In the genomic region with DNA sequence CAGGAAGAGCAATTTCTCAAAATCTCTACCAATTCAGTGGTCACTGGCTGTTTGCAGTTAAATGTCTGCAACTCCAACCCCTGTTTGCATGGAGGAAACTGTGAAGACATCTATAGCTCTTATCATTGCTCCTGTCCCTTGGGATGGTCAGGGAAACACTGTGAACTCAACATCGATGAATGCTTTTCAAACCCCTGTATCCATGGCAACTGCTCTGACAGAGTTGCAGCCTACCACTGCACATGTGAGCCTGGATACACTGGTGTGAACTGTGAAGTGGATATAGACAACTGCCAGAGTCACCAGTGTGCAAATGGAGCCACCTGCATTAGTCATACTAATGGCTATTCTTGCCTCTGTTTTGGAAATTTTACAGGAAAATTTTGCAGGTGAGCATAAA, we compare ENCODE assay signal across 16 cellular contexts.
DNase-seq lines count a peak whose midpoint lies in the region; ATAC-seq, FAIRE-seq and TF ChIP-seq lines count a peak whose summit lies in the region.
"Had no signal": no experiment of that assay in that cellular context is flagged by ENCODE, and none has a peak within 500 bp of the region (broad histone marks: within the 10 kb centered on the region; RNA-seq: fewer than 3 reads in every experiment).

No MANE protein-coding gene starts in this region.

- H3K36me3 ChIP-seq in K562 (ENCODE audit: control insufficient read depth, insufficient read depth, low read length) (no peaks in the 10 kb centered on the region), neural cell (ENCODE audit: insufficient read depth, low read length) (no peaks in the 10 kb centered on the region)

- POLR2A ChIA-PET in K562 (lab: Yijun Ruan, JAX) = interaction anchor here (0.9 kb wide), 1 partner anchor 11 kb away, joined by 3 read pairs; no protein-coding TSS in a partner anchor
- POLR2A ChIA-PET in activated CD8-positive, alpha-beta T cell treated with anti-CD3 and anti-CD28 coated beads, Interleukin-2, amount 10 ng/mL, durations not matched to agents 7 days and 5 days (lab: Charles Lee) = no interaction called here

- H3K9ac ChIP-seq in K562 (ENCODE audit: insufficient read depth in 1 of 2, low read depth in 2 of 2, low read length in 2 of 2) (no peak overlapping the region), neural cell (ENCODE audit: low read length) (no peak overlapping the region)

- TF ChIP-seq POLR2A in K562 (conservative IDR thresholded peaks at IDR 0.05) = no peak

- H3K9me1 ChIP-seq in K562 (ENCODE audit: control insufficient read depth, insufficient read depth, low read length) = no peaks in the 10 kb centered on the region

- FAIRE-seq in K562 (lab: Jason Lieb, UNC) = no peak
- FAIRE-seq: A204.1, HTR-8/SVneo had no signal

- no TSS peak for BruUV-seq in K562 (replicated peaks; lab: Mats Ljungman, UMichigan)

- H3K4me3 Mint-ChIP-seq in activated CD8-positive, alpha-beta T cell treated with anti-CD3 and anti-CD28 coated beads, Interleukin-2, amount 10 ng/mL, durations not matched to agents 7 days and 5 days = no peak overlapping the region
- H3K4me3 Mint-ChIP-seq: IgD-negative memory B cell had no signal

- peak; percentile 50 for DNase-seq in NCI-H748 (lab: John Stamatoyannopoulos, UW; ENCODE audit: unreplicated experiment)
- DNase-seq in NCI-H748 treated with DMSO at 0.1 percent for 48 hours (lab: John Stamatoyannopoulos, UW) = no peak
- DNase-seq in K562 (ENCODE audit: extremely low read depth in 1 of 4, low spot score in 3 of 4) = no peak
- no peak for DNase-seq in LoVo (ENCODE audit: low spot score)
- no peak for DNase-seq in activated CD8-positive, alpha-beta T cell treated with anti-CD3 and anti-CD28 coated beads, Interleukin-2, amount 10 ng/mL, durations not matched to agents 7 days and 5 days
- DNase-seq: COR-L47, HCEC 1CT, NCI-H187 treated with DMSO at 0.1 percent for 48 hours, SHP77 treated with DMSO at 0.1 percent for 48 hours had no signal

- no peaks in the 10 kb centered on the region for H3F3A ChIP-seq in neural cell (ENCODE audit: insufficient read depth, low read length, poor library complexity, severe bottlenecking)

- intact Hi-C loops in K562 (cut with micrococcal nuclease) = no loop called here

- TF ChIP-seq CTCF in K562 (IDR thresholded peaks at IDR 0.05 in 2 of 3, conservative IDR thresholded peaks at IDR 0.05 in 1 of 3; ENCODE audit: insufficient read depth in 2 of 3, low read depth in 1 of 3, low read length in 3 of 3) (no peak), neural cell (IDR thresholded peaks at IDR 0.05; ENCODE audit: poor library complexity, severe bottlenecking) (no peak)

- no peaks in the 10 kb centered on the region for H3K9me2 ChIP-seq in neural cell (ENCODE audit: insufficient read depth, low read length)

- H3K36me3 Mint-ChIP-seq in activated CD8-positive, alpha-beta T cell treated with anti-CD3 and anti-CD28 coated beads, Interleukin-2, amount 10 ng/mL, durations not matched to agents 7 days and 5 days (ENCODE audit: low read depth) = no peaks in the 10 kb centered on the region
- H3K36me3 Mint-ChIP-seq: IgD-negative memory B cell had no signal

- H3K9me3 ChIP-seq in K562 (replicated peaks; ENCODE audit: control insufficient read depth, insufficient read depth, low read depth, low read length) = no peaks in the 10 kb centered on the region
- no peaks in the 10 kb centered on the region for H3K9me3 ChIP-seq in neural cell (ENCODE audit: low read length)

- no peak overlapping the region for H3K27ac Mint-ChIP-seq in activated CD8-positive, alpha-beta T cell treated with anti-CD3 and anti-CD28 coated beads, Interleukin-2, amount 10 ng/mL, durations not matched to agents 7 days and 5 days
- H3K27ac Mint-ChIP-seq: IgD-negative memory B cell had no signal

- no peaks in the 10 kb centered on the region for H3K9me3 Mint-ChIP-seq in activated CD8-positive, alpha-beta T cell treated with anti-CD3 and anti-CD28 coated beads, Interleukin-2, amount 10 ng/mL, durations not matched to agents 7 days and 5 days (ENCODE audit: insufficient read depth)
- H3K9me3 Mint-ChIP-seq: IgD-negative memory B cell had no signal

- no peaks in the 10 kb centered on the region for H3K4me1 ChIP-seq in K562 (replicated peaks in 1 of 2; ENCODE audit: control insufficient read depth in 2 of 2, insufficient read depth in 2 of 2, low read length in 2 of 2)

- H3K27me3 ChIP-seq in K562 (ENCODE audit: control insufficient read depth in 2 of 2, insufficient read depth in 2 of 2, low read length in 2 of 2) (no peaks in the 10 kb centered on the region), neural cell (ENCODE audit: insufficient read depth, low read depth, low read length) (no peaks in the 10 kb centered on the region)

- no peaks in the 10 kb centered on the region for H3K4me1 Mint-ChIP-seq in activated CD8-positive, alpha-beta T cell treated with anti-CD3 and anti-CD28 coated beads, Interleukin-2, amount 10 ng/mL, durations not matched to agents 7 days and 5 days (ENCODE audit: low read depth)
- H3K4me1 Mint-ChIP-seq: IgD-negative memory B cell had no signal

- H3K79me2 ChIP-seq in K562 (ENCODE audit: control insufficient read depth, insufficient read depth, low read length) = no peaks in the 10 kb centered on the region
- H3K79me2 ChIP-seq in neural cell (replicated peaks; ENCODE audit: insufficient read depth, low read length) = no peaks in the 10 kb centered on the region

- H3K4me2 ChIP-seq in K562 (ENCODE audit: insufficient read depth, low read length) = no peak overlapping the region
- H3K4me2 ChIP-seq in neural cell (ENCODE audit: low read length) = peak overlapping the region; percentile 20

- no peaks in the 10 kb centered on the region for H3K27me3 Mint-ChIP-seq in activated CD8-positive, alpha-beta T cell treated with anti-CD3 and anti-CD28 coated beads, Interleukin-2, amount 10 ng/mL, durations not matched to agents 7 days and 5 days (ENCODE audit: low read depth)

- H2AFZ ChIP-seq in K562 (ENCODE audit: low read depth, low read length) (no peak overlapping the region), neural cell (ENCODE audit: low read depth, low read length) (no peak overlapping the region)

- no peak for TF ChIP-seq RAD21 in K562 (CRISPR knock-in tag; conservative IDR thresholded peaks at IDR 0.05 in 1 of 2, IDR thresholded peaks at IDR 0.05 in 1 of 2)
- peak; percentile 16 for TF ChIP-seq RAD21 in neural cell (conservative IDR thresholded peaks at IDR 0.05)

- no peak for ATAC-seq in K562
- no peak for ATAC-seq in HG03432 (IDR thresholded peaks at IDR 0.05; ENCODE audit: unreplicated experiment)
- ATAC-seq in activated CD8-positive, alpha-beta T cell treated with anti-CD3 and anti-CD28 coated beads, Interleukin-2, amount 10 ng/mL, durations not matched to agents 7 days and 5 days = no peak

- CTCF ChIA-PET in K562 (lab: Yijun Ruan, JAX; ENCODE audit: low intra/inter-chr PET ratio) = no interaction called here
- CTCF ChIA-PET in activated CD8-positive, alpha-beta T cell treated with anti-CD3 and anti-CD28 coated beads, Interleukin-2, amount 10 ng/mL, durations not matched to agents 7 days and 5 days (lab: Charles Lee) = no interaction called here

- TF ChIP-seq EP300 in K562 (IDR thresholded peaks at IDR 0.05; ENCODE audit: low read length) (no peak), neural cell (conservative IDR thresholded peaks at IDR 0.05; ENCODE audit: poor library complexity, severe bottlenecking) (peak; percentile 76)

- no peaks in the 10 kb centered on the region for H4K20me1 ChIP-seq in K562 (replicated peaks; ENCODE audit: control insufficient read depth, insufficient read depth, low read length)
- no peaks in the 10 kb centered on the region for H4K20me1 ChIP-seq in neural cell (ENCODE audit: insufficient read depth)

- in situ Hi-C loops in K562 (cut with MboI) = no loop called here

- H3K4me3 ChIP-seq in K562 = no peak overlapping the region
- peak overlapping the region; percentile 37 for H3K4me3 ChIP-seq in neural cell (ENCODE audit: low read length)

- H3K27ac ChIP-seq in K562 (ENCODE audit: extremely low read depth, low read depth, low read length) (no peak overlapping the region), neural cell (ENCODE audit: low read length) (peak overlapping the region; percentile 58)
- H3K27ac ChIP-seq: C4-2B, HL-60 had no signal

- WGBS in K562 (ENCODE audit: insufficient coverage, low coverage, missing lambda C conversion rate) = 0% methylated on average over 1 of the region's 1 CpG

TF ChIP-seq in K562, 482 proteins besides CTCF, POLR2A, EP300 and RAD21:
- TF ChIP-seq RFX1 (IDR thresholded peaks at IDR 0.05) (peak; percentile 63), HCFC1 (IDR thresholded peaks at IDR 0.05; ENCODE audit: low read depth, low read length) (no peak)

TF ChIP-seq in neural cell, 6 proteins besides CTCF, POLR2A, EP300 and RAD21:
- TF ChIP-seq TAF1 (IDR thresholded peaks at IDR 0.05; ENCODE audit: low read depth) = no peak
- TF ChIP-seq MXI1 (conservative IDR thresholded peaks at IDR 0.05; ENCODE audit: poor library complexity, severe bottlenecking) = peak; percentile 65
- TF ChIP-seq EZH2 (IDR thresholded peaks at IDR 0.05; ENCODE audit: borderline replicate concordance, insufficient read depth, low read length, poor library complexity, severe bottlenecking) = no peak
- no peak for TF ChIP-seq SMC3 (conservative IDR thresholded peaks at IDR 0.05; ENCODE audit: poor library complexity)
- TF ChIP-seq, protein P1, sequence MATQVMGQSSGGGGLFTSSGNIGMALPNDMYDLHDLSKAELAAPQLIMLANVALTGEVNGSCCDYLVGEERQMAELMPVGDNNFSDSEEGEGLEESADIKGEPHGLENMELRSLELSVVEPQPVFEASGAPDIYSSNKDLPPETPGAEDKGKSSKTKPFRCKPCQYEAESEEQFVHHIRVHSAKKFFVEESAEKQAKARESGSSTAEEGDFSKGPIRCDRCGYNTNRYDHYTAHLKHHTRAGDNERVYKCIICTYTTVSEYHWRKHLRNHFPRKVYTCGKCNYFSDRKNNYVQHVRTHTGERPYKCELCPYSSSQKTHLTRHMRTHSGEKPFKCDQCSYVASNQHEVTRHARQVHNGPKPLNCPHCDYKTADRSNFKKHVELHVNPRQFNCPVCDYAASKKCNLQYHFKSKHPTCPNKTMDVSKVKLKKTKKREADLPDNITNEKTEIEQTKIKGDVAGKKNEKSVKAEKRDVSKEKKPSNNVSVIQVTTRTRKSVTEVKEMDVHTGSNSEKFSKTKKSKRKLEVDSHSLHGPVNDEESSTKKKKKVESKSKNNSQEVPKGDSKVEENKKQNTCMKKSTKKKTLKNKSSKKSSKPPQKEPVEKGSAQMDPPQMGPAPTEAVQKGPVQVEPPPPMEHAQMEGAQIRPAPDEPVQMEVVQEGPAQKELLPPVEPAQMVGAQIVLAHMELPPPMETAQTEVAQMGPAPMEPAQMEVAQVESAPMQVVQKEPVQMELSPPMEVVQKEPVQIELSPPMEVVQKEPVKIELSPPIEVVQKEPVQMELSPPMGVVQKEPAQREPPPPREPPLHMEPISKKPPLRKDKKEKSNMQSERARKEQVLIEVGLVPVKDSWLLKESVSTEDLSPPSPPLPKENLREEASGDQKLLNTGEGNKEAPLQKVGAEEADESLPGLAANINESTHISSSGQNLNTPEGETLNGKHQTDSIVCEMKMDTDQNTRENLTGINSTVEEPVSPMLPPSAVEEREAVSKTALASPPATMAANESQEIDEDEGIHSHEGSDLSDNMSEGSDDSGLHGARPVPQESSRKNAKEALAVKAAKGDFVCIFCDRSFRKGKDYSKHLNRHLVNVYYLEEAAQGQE (IDR thresholded peaks at IDR 0.05; ENCODE audit: borderline replicate concordance) = peak; percentile 48
- peak; percentile 75 for TF ChIP-seq POLR2AphosphoS5 (IDR thresholded peaks at IDR 0.05)
